12 cellular contexts compared by ENCODE assay signal in genomic region chr1:208231929-208232360, GRCh38. TPM values are rescaled to one million over a fixed set of nuclear protein-coding genes. Genes with fewer than 3 reads are reported as not detected.
DNase-seq lines count a peak whose midpoint lies in the region; TF ChIP-seq lines count a peak whose summit lies in the region.
"Had no signal": no experiment of that assay in that cellular context is flagged by ENCODE, and none has a peak within 500 bp of the region (broad histone marks: within the 10 kb centered on the region; RNA-seq: fewer than 3 reads in every experiment).

No MANE protein-coding gene starts in this region.

- H3K4me3 ChIP-seq in ovary, result no peak overlapping the region
- no peak overlapping the region for H3K4me3 ChIP-seq in MG63
- no peak overlapping the region for H3K4me3 ChIP-seq in spleen

- peaks cover 17% of the 10 kb centered on the region for H3K27me3 Mint-ChIP-seq in nephron progenitor cell (ENCODE audit: low read depth, poor library complexity)
- peaks cover 3 to 16% (median 4%) of the 10 kb centered on the region in 3 donors for H3K27me3 Mint-ChIP-seq in immature natural killer cell (ENCODE audit: low read depth in 3 of 3)

- peaks cover 4% of the 10 kb centered on the region for H3K9me3 Mint-ChIP-seq in nephron progenitor cell
- no peaks in the 10 kb centered on the region for H3K9me3 Mint-ChIP-seq in immature natural killer cell

- no peaks in the 10 kb centered on the region for H3K9me3 ChIP-seq in ovary
- no peaks in the 10 kb centered on the region for H3K9me3 ChIP-seq in MG63
- no peaks in the 10 kb centered on the region for H3K9me3 ChIP-seq in spleen

- peaks cover 63% of the 10 kb centered on the region for H3K4me1 ChIP-seq in ovary (ENCODE audit: insufficient read depth)
- peaks cover 6 to 19% (median 14%) of the 10 kb centered on the region in 6 donors for H3K4me1 ChIP-seq in spleen

- H3K27me3 ChIP-seq in ovary, result no peaks in the 10 kb centered on the region
- no peaks in the 10 kb centered on the region; the same call in 1 of the 2 replicates for H3K27me3 ChIP-seq in MG63
- H3K27me3 ChIP-seq in spleen (replicated peaks in 1 of 7), result peaks cover 0 to 14% (median 0%) of the 10 kb centered on the region in 7 donors

- peak overlapping the region; percentile 7 for H3K27ac Mint-ChIP-seq in nephron progenitor cell
- H3K27ac Mint-ChIP-seq in immature natural killer cell, result no peak overlapping the region
- H3K27ac Mint-ChIP-seq: naive thymus-derived CD4-positive, alpha-beta T cell had no signal

- peaks cover 22% of the 10 kb centered on the region for H3K36me3 Mint-ChIP-seq in nephron progenitor cell (ENCODE audit: low read depth)
- no peaks in the 10 kb centered on the region for H3K36me3 Mint-ChIP-seq in immature natural killer cell
- H3K36me3 Mint-ChIP-seq: naive thymus-derived CD4-positive, alpha-beta T cell had no signal

- H3K4me1 Mint-ChIP-seq in nephron progenitor cell (peaks cover 100% of the 10 kb centered on the region), immature natural killer cell (peaks cover 14 to 17% of the 10 kb centered on the region in 2 donors)

- 6 to 10% (median 8%) methylated on average over 2 of the region's 2 CpGs for WGBS in ovary, 3 donors
- WGBS in spleen, 5 donors, result 71 to 92% (median 74%) methylated on average over 2 of the region's 2 CpGs

- H3K27ac ChIP-seq in ovary (peak overlapping the region in 1 of 2 donors; percentile 79), spleen (no peak overlapping the region)
- H3K27ac ChIP-seq: VCaP had no signal

- TF ChIP-seq EP300 in ovary (IDR thresholded peaks at IDR 0.05), result no peak

- TF ChIP-seq POLR2A in ovary (IDR thresholded peaks at IDR 0.05) (no peak), spleen (IDR thresholded peaks at IDR 0.05) (no peak)

- DNase-seq in COR-L47 (lab: John Stamatoyannopoulos, UW), result peak; percentile 73
- DNase-seq in NCI-H2081 treated with DMSO at 0.1 percent for 48 hours (lab: John Stamatoyannopoulos, UW), result peak; percentile 63
- DNase-seq in dermis blood vessel endothelial cell, result peak; percentile 66
- DNase-seq in nephron progenitor cell, result no peak
- DNase-seq in ovary, result no peak
- DNase-seq in immature natural killer cell, result no peak
- DNase-seq in MG63, result no peak
- no peak for DNase-seq in spleen
- DNase-seq: activated naive CD4-positive, alpha-beta T cell treated with Interleukin-2 at 50 U/mL for 16 hours; naive thymus-derived CD4-positive, alpha-beta T cell; NCI-H774 had no signal

- TF ChIP-seq CTCF in nephron progenitor cell (IDR thresholded peaks at IDR 0.05) (no peak), ovary (IDR thresholded peaks at IDR 0.05) (no peak), spleen (IDR thresholded peaks at IDR 0.05 in 8 of 11, conservative IDR thresholded peaks at IDR 0.05 in 3 of 11) (no peak)

- H3K4me3 Mint-ChIP-seq in nephron progenitor cell, result peak overlapping the region; percentile 9
- H3K4me3 Mint-ChIP-seq in immature natural killer cell, result no peak overlapping the region
- H3K4me3 Mint-ChIP-seq: naive thymus-derived CD4-positive, alpha-beta T cell had no signal

- H3K36me3 ChIP-seq in ovary, result no peaks in the 10 kb centered on the region
- no peaks in the 10 kb centered on the region for H3K36me3 ChIP-seq in MG63
- no peaks in the 10 kb centered on the region for H3K36me3 ChIP-seq in spleen

- intact Hi-C loops in ovary (cut with DNase I) (loop anchor here in 1 of 4 donors (10.0 kb wide), 1 partner anchor 87 kb away; no protein-coding TSS in a partner anchor), spleen (cut with DNase I; ENCODE audit: low total_unique reads) (no loop called here)

RNA-seq across cellular contexts. Expression of gene PLXNA2, which starts 12.2 kb away (rescaled TPM):
- total RNA-seq in dermis blood vessel endothelial cell (54.8 and 95.8 TPM in 2 replicates), ovary (10 to 100 TPM; 15.3 to 71.5 (median 55.5) TPM), spleen (10 to 100 TPM in 3 of 7 donors, 1 to 10 TPM in 4; 6.7 to 16.9 (median 8.2) TPM)
- polyA plus RNA-seq in ovary (10 to 100 TPM; 10.7 to 15.2 TPM), immature natural killer cell (under 1 TPM in 1 of 3 donors, not detected in 2; 0.22 TPM), spleen (1 to 10 TPM in 2 of 3 donors, under 1 TPM in 1; 0.93 to 2.1 (median 1.3) TPM)
- 0.17 and 0.56 TPM in 2 replicates for total RNA-seq in MG63 (2014; rRNA removed; shearing (Covaris generic); ENCODE audit: low replicate concordance)
- polyA plus RNA-seq: naive thymus-derived CD4-positive, alpha-beta T cell had no signal

Comparison
In these comparisons a context has a peak if more than half of its experiments do, and no peak if none do; other contexts are left out.
1. DNase-seq: peak in COR-L47 (single experiment), NCI-H2081 treated with DMSO at 0.1 percent for 48 hours (single experiment) and dermis blood vessel endothelial cell (single experiment); none in nephron progenitor cell (single experiment), ovary (0 of 5), immature natural killer cell (0 of 3), MG63 (single experiment) and spleen (single experiment).